In genomic region chr21:38810826-38811164, GRCh38 we compare ENCODE assay signal across 14 cellular contexts. TPM values are rescaled to one million over a fixed set of nuclear protein-coding genes. Genes with fewer than 3 reads are reported as not detected.
A peak's percentile ranks its signal among the peaks of the same experiment; 100 is the strongest.
DNase-seq lines count a peak whose midpoint lies in the region; ATAC-seq and TF ChIP-seq lines count a peak whose summit lies in the region.
"Had no signal": no experiment of that assay in that cellular context is flagged by ENCODE, and none has a peak within 500 bp of the region (broad histone marks: within the 10 kb centered on the region; RNA-seq: fewer than 3 reads in every experiment).

No MANE protein-coding gene starts in this region.

- intact Hi-C loops in esophagus muscularis mucosa (cut with DNase I): no loop called here
- intact Hi-C loops in activated CD4-positive, alpha-beta T cell treated with anti-CD3 and anti-CD28 coated beads for 36 hours (cut with DNase I, micrococcal nuclease): no loop called here

- H3K9me3 Mint-ChIP-seq in stimulated activated naive CD8-positive, alpha-beta T cell treated with anti-CD3 and anti-CD28 coated beads, Interleukin-15, Interleukin-2, amounts not matched to agents 100 ng/mL and 50 ng/mL, for 24 hours: no peaks in the 10 kb centered on the region
- no peaks in the 10 kb centered on the region for H3K9me3 Mint-ChIP-seq in progenitor cell of endocrine pancreas (ENCODE audit: low read depth)
- H3K9me3 Mint-ChIP-seq in activated CD4-positive, alpha-beta T cell treated with anti-CD3 and anti-CD28 coated beads for 36 hours (ENCODE audit: low read depth): no peaks in the 10 kb centered on the region
- H3K9me3 Mint-ChIP-seq: brain had no signal

- no peaks in the 10 kb centered on the region for H3K27me3 Mint-ChIP-seq in stimulated activated naive CD8-positive, alpha-beta T cell treated with anti-CD3 and anti-CD28 coated beads, Interleukin-15, Interleukin-2, amounts not matched to agents 100 ng/mL and 50 ng/mL, for 24 hours
- no peaks in the 10 kb centered on the region for H3K27me3 Mint-ChIP-seq in progenitor cell of endocrine pancreas
- H3K27me3 Mint-ChIP-seq in activated CD4-positive, alpha-beta T cell treated with anti-CD3 and anti-CD28 coated beads for 36 hours: no peaks in the 10 kb centered on the region

- POLR2A ChIA-PET in activated CD4-positive, alpha-beta T cell treated with anti-CD3 and anti-CD28 coated beads for 36 hours (lab: Charles Lee): interaction anchor here (0.6 to 1.3 kb wide), 4 partner anchors 9 to 577 kb away, joined by 5 to 9 read pairs (median 6); no protein-coding TSS in a partner anchor

- peaks cover 54% of the 10 kb centered on the region for H3K4me1 Mint-ChIP-seq in stimulated activated naive CD8-positive, alpha-beta T cell treated with anti-CD3 and anti-CD28 coated beads, Interleukin-15, Interleukin-2, amounts not matched to agents 100 ng/mL and 50 ng/mL, for 24 hours (ENCODE audit: low read depth)
- peaks cover 52% of the 10 kb centered on the region for H3K4me1 Mint-ChIP-seq in progenitor cell of endocrine pancreas (ENCODE audit: low read depth)
- H3K4me1 Mint-ChIP-seq in activated CD4-positive, alpha-beta T cell treated with anti-CD3 and anti-CD28 coated beads for 36 hours: peaks cover 46% of the 10 kb centered on the region

- TF ChIP-seq POLR2A in esophagus muscularis mucosa (IDR thresholded peaks at IDR 0.05; ENCODE audit: low read depth): no peak

- peaks cover 79% of the 10 kb centered on the region for H3K36me3 Mint-ChIP-seq in stimulated activated naive CD8-positive, alpha-beta T cell treated with anti-CD3 and anti-CD28 coated beads, Interleukin-15, Interleukin-2, amounts not matched to agents 100 ng/mL and 50 ng/mL, for 24 hours (ENCODE audit: low read depth)
- peaks cover 32% of the 10 kb centered on the region for H3K36me3 Mint-ChIP-seq in progenitor cell of endocrine pancreas (ENCODE audit: insufficient read depth)
- H3K36me3 Mint-ChIP-seq in activated CD4-positive, alpha-beta T cell treated with anti-CD3 and anti-CD28 coated beads for 36 hours (ENCODE audit: low read depth): peaks cover 80% of the 10 kb centered on the region

- 52% methylated on average over 5 of the region's 5 CpGs for WGBS in esophagus muscularis mucosa

- CTCF ChIA-PET in activated CD4-positive, alpha-beta T cell treated with anti-CD3 and anti-CD28 coated beads for 36 hours (lab: Charles Lee): no interaction called here

- no peak for DNase-seq in stimulated activated naive CD8-positive, alpha-beta T cell treated with anti-CD3 and anti-CD28 coated beads, Interleukin-15, Interleukin-2, amounts not matched to agents 100 U/mL and 50 U/mL, for 24 hours
- DNase-seq in esophagus muscularis mucosa (ENCODE audit: extremely low spot score): no peak
- DNase-seq in progenitor cell of endocrine pancreas (ENCODE audit: low spot score, unreplicated experiment): no peak
- DNase-seq in CD1c-positive myeloid dendritic cell (ENCODE audit: extremely low spot score): no peak
- no peak for DNase-seq in NCI-H1694 (lab: John Stamatoyannopoulos, UW)
- DNase-seq in activated CD4-positive, alpha-beta T cell treated with anti-CD3 and anti-CD28 coated beads for 36 hours: no peak
- DNase-seq in foreskin fibroblast: no peak
- DNase-seq: NCI-H2227 treated with DMSO at 0.1 percent for 48 hours; ovary; stimulated activated CD4-positive, alpha-beta T cell treated with anti-CD3 and anti-CD28 coated beads, Interleukin-4, amount 100 ng/mL, for 4 hours had no signal

- H3K4me3 ChIP-seq in esophagus muscularis mucosa (peak overlapping the region in 1 of 4 donors; percentile 95), foreskin fibroblast (ENCODE audit: low read depth in 1 of 2, low read length in 2 of 2) (no peak overlapping the region)
- H3K4me3 ChIP-seq: MG63, ovary had no signal

- peak overlapping the region; percentile 5 for H3K27ac Mint-ChIP-seq in stimulated activated naive CD8-positive, alpha-beta T cell treated with anti-CD3 and anti-CD28 coated beads, Interleukin-15, Interleukin-2, amounts not matched to agents 100 ng/mL and 50 ng/mL, for 24 hours
- peak overlapping the region; percentile 33 for H3K27ac Mint-ChIP-seq in progenitor cell of endocrine pancreas
- H3K27ac Mint-ChIP-seq in activated CD4-positive, alpha-beta T cell treated with anti-CD3 and anti-CD28 coated beads for 36 hours: no peak overlapping the region

- peaks cover 20 to 72% (median 48%) of the 10 kb centered on the region in 4 donors for H3K36me3 ChIP-seq in esophagus muscularis mucosa
- H3K36me3 ChIP-seq: ovary had no signal

- peaks cover 15 to 70% (median 51%) of the 10 kb centered on the region in 4 donors for H3K4me1 ChIP-seq in esophagus muscularis mucosa

- no peaks in the 10 kb centered on the region for H3K27me3 ChIP-seq in esophagus muscularis mucosa
- H3K27me3 ChIP-seq: MG63, ovary had no signal

- TF ChIP-seq CTCF in esophagus muscularis mucosa (IDR thresholded peaks at IDR 0.05): no peak
- TF ChIP-seq CTCF in progenitor cell of endocrine pancreas (IDR thresholded peaks at IDR 0.05; ENCODE audit: unreplicated experiment): no peak
- no peak for TF ChIP-seq CTCF in foreskin fibroblast (IDR thresholded peaks at IDR 0.05; ENCODE audit: low read depth, low read length)

- ATAC-seq in stimulated activated naive CD8-positive, alpha-beta T cell treated with anti-CD3 and anti-CD28 coated beads, Interleukin-15, Interleukin-2, amounts not matched to agents 100 U/mL and 50 U/mL, for 24 hours: no peak
- no peak for ATAC-seq in activated CD4-positive, alpha-beta T cell treated with anti-CD3 and anti-CD28 coated beads for 36 hours

- no peak overlapping the region for H3K4me3 Mint-ChIP-seq in stimulated activated naive CD8-positive, alpha-beta T cell treated with anti-CD3 and anti-CD28 coated beads, Interleukin-15, Interleukin-2, amounts not matched to agents 100 ng/mL and 50 ng/mL, for 24 hours
- H3K4me3 Mint-ChIP-seq in progenitor cell of endocrine pancreas (ENCODE audit: low read depth): no peak overlapping the region
- no peak overlapping the region for H3K4me3 Mint-ChIP-seq in activated CD4-positive, alpha-beta T cell treated with anti-CD3 and anti-CD28 coated beads for 36 hours

- H3K9me3 ChIP-seq in esophagus muscularis mucosa: no peaks in the 10 kb centered on the region
- H3K9me3 ChIP-seq: MG63, ovary had no signal

- no peak for TF ChIP-seq EP300 in esophagus muscularis mucosa (IDR thresholded peaks at IDR 0.05)

- peak overlapping the region; percentile 95 to 99 (median 96) for H3K27ac ChIP-seq in esophagus muscularis mucosa (replicated peaks in 1 of 4)
- H3K27ac ChIP-seq: VCaP had no signal

RNA-seq across cellular contexts. Expression of gene ETS2, which starts 5.1 kb away (rescaled TPM):
- total RNA-seq in esophagus muscularis mucosa (100 to 1,000 TPM in 1 of 4 donors, 10 to 100 TPM in 3; 31.1 to 175 (median 63.8) TPM), progenitor cell of endocrine pancreas (43.9 and 48.9 TPM in 2 replicates)
- 10 to 100 TPM; 44.7 to 61.9 TPM for total RNA-seq in activated CD4-positive, alpha-beta T cell treated with anti-CD3 and anti-CD28 coated beads for 36 hours
